21 cellular contexts compared by ENCODE assay signal in the genomic region with DNA sequence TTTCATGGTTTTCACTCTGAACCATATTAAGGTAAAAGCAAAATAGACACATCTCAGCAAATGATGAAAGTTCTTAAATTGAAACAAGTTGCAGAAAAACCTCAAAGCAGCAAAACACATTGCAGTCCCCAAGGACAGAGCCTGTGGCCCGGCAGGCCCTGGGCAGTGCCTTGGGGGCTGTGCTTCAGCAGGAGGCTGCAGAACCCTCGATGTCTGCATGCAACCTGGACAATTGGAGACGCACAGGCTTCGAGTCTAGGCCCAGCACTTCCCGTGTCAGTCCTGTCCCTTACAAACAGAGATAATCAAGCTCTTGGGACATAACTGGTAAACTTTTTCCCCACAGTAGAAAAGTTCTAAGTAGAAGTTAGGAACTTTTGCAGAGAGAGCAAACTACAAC. TPM values are rescaled to one million over a fixed set of nuclear protein-coding genes. Genes with fewer than 3 reads are reported as not detected.
DNase-seq lines count a peak whose midpoint lies in the region; ATAC-seq and TF ChIP-seq lines count a peak whose summit lies in the region.
"Had no signal": no experiment of that assay in that cellular context is flagged by ENCODE, and none has a peak within 500 bp of the region (broad histone marks: within the 10 kb centered on the region; RNA-seq: fewer than 3 reads in every experiment).

No MANE protein-coding gene starts in this region.

- peaks cover 32 to 77% (median 60%) of the 10 kb centered on the region in 11 experiments for H3K36me3 ChIP-seq in BLaER1 treated with 17β-estradiol and CSF1 and Interleukin-3, amounts not matched to agents 10 nM and 100 nM
- H3K36me3 ChIP-seq: gastrocnemius medialis had no signal

- no peaks in the 10 kb centered on the region for H3K9me3 Mint-ChIP-seq in CD4-positive, alpha-beta T cell
- peaks cover 0 to 4% (median 0%) of the 10 kb centered on the region in 9 donors for H3K9me3 Mint-ChIP-seq in naive thymus-derived CD8-positive, alpha-beta T cell
- H3K9me3 Mint-ChIP-seq: activated CD4-positive, alpha-beta T cell treated with anti-CD3 and anti-CD28 coated beads, Interleukin-2, amount 10 ng/mL, durations not matched to agents 7 days and 5 days; immature natural killer cell had no signal

- CTCF ChIA-PET in CD4-positive, alpha-beta T cell (lab: Charles Lee): interaction anchor here (1.2 kb wide), 1 partner anchor 9 kb away, joined by 3 read pairs; no protein-coding TSS in a partner anchor

- DNase-seq in CD4-positive, alpha-beta T cell: no peak
- DNase-seq in activated CD8-positive, alpha-beta memory T cell treated with anti-CD3 and anti-CD28 coated beads, Interleukin-2, amount 50 U/mL, for 48 hours: peak; percentile 39
- DNase-seq in naive thymus-derived CD8-positive, alpha-beta T cell: no peak
- DNase-seq in posterior cingulate gyrus (no peak), HCEC 1CT (no peak), NCI-H2107 (lab: John Stamatoyannopoulos, UW) (no peak)
- DNase-seq: activated CD4-positive, alpha-beta T cell treated with anti-CD3 and anti-CD28 coated beads, Interleukin-2, amount 10 ng/mL, durations not matched to agents 7 days and 5 days; caudate nucleus; CD4-positive, alpha-beta memory T cell; gastrocnemius medialis; GM23248; immature natural killer cell; Kasumi-1; left lung; MV-4-11; NCI-H146; NCI-H446 treated with DMSO at 0.1 percent for 48 hours; retina; T-helper 9 cell had no signal

- peaks cover 76% of the 10 kb centered on the region for H3K4me1 Mint-ChIP-seq in CD4-positive, alpha-beta T cell (ENCODE audit: low read depth)
- peaks cover 40 to 86% (median 77%) of the 10 kb centered on the region in 4 donors for H3K4me1 Mint-ChIP-seq in naive thymus-derived CD8-positive, alpha-beta T cell

- H3K4me1 ChIP-seq in BLaER1 treated with 17β-estradiol and CSF1 and Interleukin-3, amounts not matched to agents 10 nM and 100 nM: peaks cover 22 to 57% (median 52%) of the 10 kb centered on the region in 10 experiments

- POLR2A ChIA-PET in CD4-positive, alpha-beta T cell (lab: Charles Lee): interaction anchor here (0.6 to 2.3 kb wide), 3 partner anchors 9 to 12 kb away, joined by 3 to 6 read pairs (median 4); partner anchors contain the start of gene PYGB
- POLR2A ChIA-PET in naive thymus-derived CD8-positive, alpha-beta T cell (lab: Charles Lee): interaction anchor here (1.1 to 2.6 kb wide), 4 partner anchors 9 to 192 kb away, joined by 3 to 9 read pairs (median 6); partner anchors contain the start of gene PYGB

- no peak overlapping the region for H3K4me3 Mint-ChIP-seq in CD4-positive, alpha-beta T cell
- H3K4me3 Mint-ChIP-seq in naive thymus-derived CD8-positive, alpha-beta T cell: peak overlapping the region in 3 of 10 donors; percentile 10 to 42 (median 20)
- H3K4me3 Mint-ChIP-seq: activated CD4-positive, alpha-beta T cell treated with anti-CD3 and anti-CD28 coated beads, Interleukin-2, amount 10 ng/mL, durations not matched to agents 7 days and 5 days; CD4-positive, alpha-beta memory T cell; immature natural killer cell; nephron had no signal

- H3K36me3 Mint-ChIP-seq in CD4-positive, alpha-beta T cell (ENCODE audit: low read depth): peaks cover 32% of the 10 kb centered on the region
- peaks cover 0 to 16% (median 3%) of the 10 kb centered on the region in 3 donors for H3K36me3 Mint-ChIP-seq in naive thymus-derived CD8-positive, alpha-beta T cell

- ATAC-seq in CD4-positive, alpha-beta T cell (ENCODE audit: poor library complexity): no peak
- ATAC-seq in naive thymus-derived CD8-positive, alpha-beta T cell: no peak

- peaks cover 19 to 44% (median 37%) of the 10 kb centered on the region in 11 experiments for H3K9me3 ChIP-seq in BLaER1 treated with 17β-estradiol and CSF1 and Interleukin-3, amounts not matched to agents 10 nM and 100 nM (replicated peaks in 1 of 11)
- no peaks in the 10 kb centered on the region for H3K9me3 ChIP-seq in CD4-positive, alpha-beta T cell (ENCODE audit: control insufficient read depth, low read length)
- H3K9me3 ChIP-seq: gastrocnemius medialis, left lung had no signal

- peak overlapping the region; percentile 59 for H3K27ac Mint-ChIP-seq in CD4-positive, alpha-beta T cell
- H3K27ac Mint-ChIP-seq in naive thymus-derived CD8-positive, alpha-beta T cell: peak overlapping the region; percentile 54 to 96 (median 90)
- H3K27ac Mint-ChIP-seq: activated CD4-positive, alpha-beta T cell treated with anti-CD3 and anti-CD28 coated beads, Interleukin-2, amount 10 ng/mL, durations not matched to agents 7 days and 5 days; CD4-positive, alpha-beta memory T cell; immature natural killer cell had no signal

- no peaks in the 10 kb centered on the region for H3K27me3 ChIP-seq in BLaER1 treated with 17β-estradiol and CSF1 and Interleukin-3, amounts not matched to agents 10 nM and 100 nM
- no peaks in the 10 kb centered on the region for H3K27me3 ChIP-seq in CD4-positive, alpha-beta T cell (ENCODE audit: control insufficient read depth, insufficient read depth, low read length)
- H3K27me3 ChIP-seq: gastrocnemius medialis, left lung had no signal

- H3K4me2 ChIP-seq in BLaER1 treated with 17β-estradiol and CSF1 and Interleukin-3, amounts not matched to agents 10 nM and 100 nM: peak overlapping the region in 8 of 11 experiments; percentile 19 to 70 (median 55); a peak in 15 of 22 replicates

- H4K20me1 ChIP-seq in BLaER1 treated with 17β-estradiol and CSF1 and Interleukin-3, amounts not matched to agents 10 nM and 100 nM: peaks cover 36 to 79% (median 65%) of the 10 kb centered on the region in 11 experiments; a peak in 21 of 22 replicates

- H3K9ac ChIP-seq in BLaER1 treated with 17β-estradiol and CSF1 and Interleukin-3, amounts not matched to agents 10 nM and 100 nM: 0 out of 22 replicates have a peak overlapping the region, but pooled peaks of 2 of the 11 experiments have one; percentile 0 to 6
- H3K9ac ChIP-seq: GM23248 had no signal

- intact Hi-C loops in CD4-positive, alpha-beta T cell (cut with DNase I, micrococcal nuclease): no loop called here
- intact Hi-C loops in posterior cingulate gyrus (cut with DNase I): loop anchor here (10.0 kb wide), 1 partner anchor 368 kb away; the partner anchor contains the start of gene NANP

- H3K27ac ChIP-seq in BLaER1 treated with 17β-estradiol and CSF1 and Interleukin-3, amounts not matched to agents 10 nM and 100 nM: no peak overlapping the region
- no peak overlapping the region for H3K27ac ChIP-seq in CD4-positive, alpha-beta T cell (ENCODE audit: low read depth, low read length)
- H3K27ac ChIP-seq: GM23248, left lung had no signal

- H3K27me3 Mint-ChIP-seq in CD4-positive, alpha-beta T cell: no peaks in the 10 kb centered on the region
- H3K27me3 Mint-ChIP-seq in naive thymus-derived CD8-positive, alpha-beta T cell: no peaks in the 10 kb centered on the region
- H3K27me3 Mint-ChIP-seq: activated CD4-positive, alpha-beta T cell treated with anti-CD3 and anti-CD28 coated beads, Interleukin-2, amount 10 ng/mL, durations not matched to agents 7 days and 5 days; CD4-positive, alpha-beta memory T cell had no signal

- no peak overlapping the region for H3K4me3 ChIP-seq in BLaER1 treated with 17β-estradiol and CSF1 and Interleukin-3, amounts not matched to agents 10 nM and 100 nM
- H3K4me3 ChIP-seq: gastrocnemius medialis, GM23248, left lung had no signal

- no peak for TF ChIP-seq CTCF in CD4-positive, alpha-beta T cell (IDR thresholded peaks at IDR 0.05)

RNA-seq across cellular contexts. Expression of gene PYGB, which starts 9.2 kb away (rescaled TPM):
- 10 to 100 TPM; 26.3 to 27.5 TPM for total RNA-seq in CD4-positive, alpha-beta T cell
- 10 to 100 TPM; 50.2 to 54.4 TPM for total RNA-seq in naive thymus-derived CD8-positive, alpha-beta T cell
- polyA plus RNA-seq in naive thymus-derived CD8-positive, alpha-beta T cell: 100 to 1,000 TPM in 1 of 3 donors, 10 to 100 TPM in 2; 39.9 to 107 (median 71.3) TPM
